9 cellular contexts compared by ENCODE assay signal in the genomic region with DNA sequence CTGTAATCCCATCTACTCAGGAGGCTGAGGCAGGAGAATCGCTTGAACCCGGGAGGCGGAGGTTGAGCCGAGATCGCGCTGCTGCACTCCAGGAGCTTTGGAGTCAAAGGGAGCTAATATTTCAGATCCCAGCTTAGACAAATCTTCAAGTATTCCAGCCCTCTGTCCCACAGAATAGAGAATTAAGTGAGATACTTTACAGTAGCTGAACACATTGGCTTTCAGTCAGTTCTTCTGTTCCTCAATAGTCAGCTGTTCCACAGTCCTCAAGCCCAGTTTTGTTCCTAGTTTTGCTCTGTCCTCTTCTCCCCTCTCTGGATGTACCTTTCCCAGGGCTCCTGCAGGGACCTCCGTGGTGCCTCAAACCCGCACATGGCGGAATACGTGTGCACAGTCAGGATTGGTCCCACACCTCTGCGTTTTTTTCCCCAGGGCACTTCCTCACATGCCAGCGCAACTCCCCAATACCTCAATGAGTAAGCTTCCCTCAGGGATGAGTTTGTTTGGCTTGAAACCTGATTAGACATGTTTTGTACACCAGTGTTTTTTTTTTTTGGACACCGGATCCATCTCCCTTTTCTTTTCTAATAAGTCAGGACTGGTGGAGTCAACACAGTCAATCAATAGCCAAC. TPM values are rescaled to one million over a fixed set of nuclear protein-coding genes. Genes with fewer than 3 reads are reported as not detected.
DNase-seq lines count a peak whose midpoint lies in the region; ATAC-seq and TF ChIP-seq lines count a peak whose summit lies in the region.
"Had no signal": no experiment of that assay in that cellular context is flagged by ENCODE, and none has a peak within 500 bp of the region (broad histone marks: within the 10 kb centered on the region; RNA-seq: fewer than 3 reads in every experiment).

No MANE protein-coding gene starts in this region.

- H3K27ac ChIP-seq in C4-2B: peak overlapping the region; percentile 94
- no peak overlapping the region for H3K27ac ChIP-seq in KMS-11
- peak overlapping the region; percentile 91 for H3K27ac ChIP-seq in mammary epithelial cell (ENCODE audit: insufficient read depth, low read depth, low read length)
- no peak overlapping the region for H3K27ac ChIP-seq in naive thymus-derived CD4-positive, alpha-beta T cell (ENCODE audit: low read depth, low read length)

- H3K4me2 ChIP-seq in KMS-11 (peak overlapping the region; percentile 92), mammary epithelial cell (ENCODE audit: insufficient read depth, low read depth, low read length) (peak overlapping the region; percentile 92)

- 34% methylated on average over 10 of the region's 13 CpGs for WGBS in mammary epithelial cell (ENCODE audit: low coverage, missing lambda C conversion rate)

- H3K27me3 Mint-ChIP-seq in naive thymus-derived CD4-positive, alpha-beta T cell: no peaks in the 10 kb centered on the region

- no peaks in the 10 kb centered on the region for H3K36me3 ChIP-seq in KMS-11 (ENCODE audit: insufficient read depth)
- H3K36me3 ChIP-seq in mammary epithelial cell (ENCODE audit: insufficient read depth, low read length): peaks cover 28% of the 10 kb centered on the region
- peaks cover 0 to 51% (median 0%) of the 10 kb centered on the region in 3 experiments for H3K36me3 ChIP-seq in naive thymus-derived CD4-positive, alpha-beta T cell (ENCODE audit: control insufficient read depth in 2 of 3, insufficient read depth in 3 of 3, low read length in 3 of 3)

- H3K9me3 Mint-ChIP-seq in naive thymus-derived CD4-positive, alpha-beta T cell: no peaks in the 10 kb centered on the region

- peaks cover 51% of the 10 kb centered on the region for H3K79me2 ChIP-seq in KMS-11 (ENCODE audit: insufficient read depth, low read depth)
- peaks cover 71% of the 10 kb centered on the region for H3K79me2 ChIP-seq in mammary epithelial cell (ENCODE audit: insufficient read depth, low read length)

- H3K4me3 ChIP-seq in KMS-11 (IDR thresholded peaks at IDR 0.05; ENCODE audit: insufficient read depth, low read depth, low read length) (no peak overlapping the region), mammary epithelial cell (replicated peaks in 1 of 3; ENCODE audit: insufficient read depth in 1 of 3, low read depth in 2 of 3, low read length in 3 of 3) (peak overlapping the region; percentile 67 to 95 (median 89))
- no peak overlapping the region for H3K4me3 ChIP-seq in naive thymus-derived CD4-positive, alpha-beta T cell (ENCODE audit: low read length)

- H3K9ac ChIP-seq in KMS-11 (no peak overlapping the region), mammary epithelial cell (ENCODE audit: insufficient read depth, low read length) (peak overlapping the region; percentile 99)

- DNase-seq in mammary epithelial cell (peak; percentile 97), epidermal melanocyte (ENCODE audit: insufficient read length, low spot score) (no peak), HEK293T (ENCODE audit: extremely low spot score) (no peak), NCI-H226 (no peak), NCI-H82 treated with DMSO at 0.1 percent for 48 hours (lab: John Stamatoyannopoulos, UW; ENCODE audit: unreplicated experiment) (no peak)
- no peak for DNase-seq in naive thymus-derived CD4-positive, alpha-beta T cell
- DNase-seq: aorta had no signal

- no peak for TF ChIP-seq CTCF in C4-2B (conservative IDR thresholded peaks at IDR 0.05)
- no peak for TF ChIP-seq CTCF in KMS-11 (conservative IDR thresholded peaks at IDR 0.05; ENCODE audit: low read depth, low read length)
- no peak for TF ChIP-seq CTCF in mammary epithelial cell (conservative IDR thresholded peaks at IDR 0.05 in 1 of 2, IDR thresholded peaks at IDR 0.05 in 1 of 2; ENCODE audit: extremely low read depth in 1 of 2, insufficient read depth in 1 of 2, low read depth in 1 of 2, low read length in 2 of 2)

- in situ Hi-C loops in mammary epithelial cell (cut with MboI; ENCODE audit: low sequenced_read_pairs in 2 of 2): no loop called here

- H3K9me3 ChIP-seq in mammary epithelial cell (replicated peaks; ENCODE audit: insufficient read depth, low read length): no peaks in the 10 kb centered on the region
- H3K9me3 ChIP-seq in naive thymus-derived CD4-positive, alpha-beta T cell (ENCODE audit: control insufficient read depth in 2 of 3, low read length in 3 of 3): no peaks in the 10 kb centered on the region

- H3K4me1 Mint-ChIP-seq in naive thymus-derived CD4-positive, alpha-beta T cell: peaks cover 38 to 56% (median 50%) of the 10 kb centered on the region in 7 donors

- dilution Hi-C loops in mammary epithelial cell (cut with HindIII; ENCODE audit: low sequenced_read_pairs): loop anchor here (5.0 kb wide), 3 partner anchors 41 to 96 kb away; a partner anchor contains a TSS

- POLR2A ChIA-PET in naive thymus-derived CD4-positive, alpha-beta T cell (lab: Charles Lee): interaction anchor here (0.7 to 4.9 kb wide), 6 partner anchors 7 to 1718 kb away, joined by 3 to 83 read pairs (median 4); a partner anchor contains a TSS
- POLR2A ChIA-PET in HEK293T (lab: Yijun Ruan, JAX): interaction anchor here (1.0 to 5.0 kb wide), 8 partner anchors 9 to 72 kb away, joined by 3 to 57 read pairs (median 6); a partner anchor contains a TSS

- peak overlapping the region; percentile 85 to 98 (median 94) for H3K27ac Mint-ChIP-seq in naive thymus-derived CD4-positive, alpha-beta T cell

- H3K27me3 ChIP-seq in KMS-11 (ENCODE audit: insufficient read depth, low read depth) (no peaks in the 10 kb centered on the region), mammary epithelial cell (ENCODE audit: insufficient read depth, low read length) (no peaks in the 10 kb centered on the region)
- H3K27me3 ChIP-seq in naive thymus-derived CD4-positive, alpha-beta T cell (ENCODE audit: control insufficient read depth in 2 of 2, insufficient read depth in 2 of 2, low read length in 2 of 2): no peaks in the 10 kb centered on the region

- CTCF ChIA-PET in mammary epithelial cell (lab: Charles Lee; ENCODE audit: low non-redundant PET) (interaction anchor here (0.7 kb wide), 1 partner anchor 14 kb away, joined by 8 read pairs; no protein-coding TSS in a partner anchor), HEK293T (lab: Yijun Ruan, JAX) (no interaction called here)
- CTCF ChIA-PET in naive thymus-derived CD4-positive, alpha-beta T cell (lab: Charles Lee): no interaction called here

- intact Hi-C loops in mammary epithelial cell (cut with micrococcal nuclease): loop anchor here (2.0 to 5.0 kb wide), 2 partner anchors 33 to 49 kb away; a partner anchor contains a TSS
- intact Hi-C loops in naive thymus-derived CD4-positive, alpha-beta T cell (cut with micrococcal nuclease): loop anchor here in 1 of 2 donors (2.0 kb wide), 1 partner anchor 47 kb away; a partner anchor contains a TSS

- BruUV-seq in mammary epithelial cell (replicated peaks; lab: Mats Ljungman, UMichigan): TSS peak; percentile 87

- H4K20me1 ChIP-seq in KMS-11 (ENCODE audit: insufficient read depth) (no peaks in the 10 kb centered on the region), mammary epithelial cell (ENCODE audit: insufficient read depth, low read length) (no peaks in the 10 kb centered on the region)

- ATAC-seq in naive thymus-derived CD4-positive, alpha-beta T cell: no peak

- H2AFZ ChIP-seq in KMS-11 (ENCODE audit: low read depth) (no peak overlapping the region), mammary epithelial cell (ENCODE audit: low read depth, low read length) (no peak overlapping the region)

- peaks cover 15% of the 10 kb centered on the region for H3K4me1 ChIP-seq in KMS-11 (ENCODE audit: low read depth, poor library complexity, severe bottlenecking)
- H3K4me1 ChIP-seq in mammary epithelial cell (ENCODE audit: insufficient read depth, low read length): peaks cover 35% of the 10 kb centered on the region
- peaks cover 9 to 22% of the 10 kb centered on the region in 2 donors for H3K4me1 ChIP-seq in naive thymus-derived CD4-positive, alpha-beta T cell (ENCODE audit: control insufficient read depth in 2 of 2, insufficient read depth in 2 of 2, low read length in 2 of 2)

- H3K36me3 Mint-ChIP-seq in naive thymus-derived CD4-positive, alpha-beta T cell: peaks cover 3 to 27% (median 8%) of the 10 kb centered on the region in 5 donors

- H3K4me3 Mint-ChIP-seq in naive thymus-derived CD4-positive, alpha-beta T cell: peak overlapping the region; percentile 86 to 99 (median 92)

TF ChIP-seq in HEK293T, 16 proteins besides CTCF, POLR2A, EP300 and RAD21:
- TF ChIP-seq BHLHE40 (IDR thresholded peaks at IDR 0.05; ENCODE audit: borderline replicate concordance): no peak
- no peak for TF ChIP-seq FOXM1 (IDR thresholded peaks at IDR 0.05; ENCODE audit: borderline replicate concordance)
- TF ChIP-seq LEF1 (IDR thresholded peaks at IDR 0.05; ENCODE audit: borderline replicate concordance): no peak

RNA-seq across cellular contexts. Expression of a gene that starts 1.2 kb away (rescaled TPM):
- 100 to 1,000 TPM; 106 to 133 TPM for total RNA-seq in mammary epithelial cell
- 91.6 TPM for polyA plus RNA-seq in mammary epithelial cell
- 189 TPM for polyA minus RNA-seq in mammary epithelial cell
- total RNA-seq in naive thymus-derived CD4-positive, alpha-beta T cell: 10 to 100 TPM; 40.2 to 58.6 (median 44.8) TPM
- polyA plus RNA-seq in naive thymus-derived CD4-positive, alpha-beta T cell: 10 to 100 TPM; 29.5 to 42.8 TPM

RNA-seq across cellular contexts. Expression of a gene that starts 37.8 kb away (rescaled TPM):
- total RNA-seq in mammary epithelial cell: 10 to 100 TPM; 19.3 to 24.5 TPM
- polyA plus RNA-seq in mammary epithelial cell: 15.5 TPM
- polyA minus RNA-seq in mammary epithelial cell: 29.7 TPM
- 10 to 100 TPM; 23.7 to 87.7 (median 34.1) TPM for total RNA-seq in naive thymus-derived CD4-positive, alpha-beta T cell
- 10 to 100 TPM; 19.2 to 26.5 TPM for polyA plus RNA-seq in naive thymus-derived CD4-positive, alpha-beta T cell

RNA-seq across cellular contexts. Expression of a gene that starts 47.0 kb away (rescaled TPM):
- total RNA-seq in mammary epithelial cell: 100 to 1,000 TPM; 107 to 197 TPM
- polyA plus RNA-seq in mammary epithelial cell: 189 TPM
- 128 TPM for polyA minus RNA-seq in mammary epithelial cell
- 10 to 100 TPM in 2 of 5 experiments, 1 to 10 TPM in 3; 3.6 to 24.2 (median 4.8) TPM for total RNA-seq in naive thymus-derived CD4-positive, alpha-beta T cell
- polyA plus RNA-seq in naive thymus-derived CD4-positive, alpha-beta T cell: 1 to 10 TPM; 1.8 to 2.7 TPM

RNA-seq across cellular contexts. Expression of a gene that starts 55.3 kb away (rescaled TPM):
- 10 to 100 TPM; 35.1 to 72.3 TPM for total RNA-seq in mammary epithelial cell
- polyA plus RNA-seq in mammary epithelial cell: 61.9 TPM
- 35.6 TPM for polyA minus RNA-seq in mammary epithelial cell
- 10 to 100 TPM; 13.3 to 38.1 (median 27.2) TPM for total RNA-seq in naive thymus-derived CD4-positive, alpha-beta T cell
- polyA plus RNA-seq in naive thymus-derived CD4-positive, alpha-beta T cell: 10 to 100 TPM; 19.8 to 37.9 TPM

Comparison
In these comparisons a context has a peak if more than half of its experiments do, and no peak if none do; other contexts are left out.
1. H3K27ac ChIP-seq: peak in C4-2B (single experiment) and mammary epithelial cell (single experiment); none in KMS-11 (single experiment) and naive thymus-derived CD4-positive, alpha-beta T cell (single experiment).
2. H3K4me3 ChIP-seq: peak in mammary epithelial cell (3 of 3); none in KMS-11 (single experiment) and naive thymus-derived CD4-positive, alpha-beta T cell (single experiment).
3. RNA of a gene that starts 47.0 kb away (total RNA-seq): 107 to 197 TPM in mammary epithelial cell; 3.6 to 24.2 TPM in naive thymus-derived CD4-positive, alpha-beta T cell; every median in the first group is over 4 times any median in the second.